1 cellular context compared by ENCODE assay signal in genomic region chr7:141366098-141366621, GRCh38.
TF ChIP-seq lines count a peak whose summit lies in the region.

No MANE protein-coding gene starts in this region.

TF ChIP-seq in endothelial cell of umbilical vein, 7 proteins besides CTCF, POLR2A, EP300 and RAD21:
- no peak for TF ChIP-seq JUN (IDR thresholded peaks at IDR 0.05; ENCODE audit: borderline replicate concordance, insufficient read depth, insufficient read length, low read depth)
- no peak for TF ChIP-seq MAX (IDR thresholded peaks at IDR 0.05; ENCODE audit: insufficient read depth, insufficient read length)
- no peak for TF ChIP-seq EZH2 (IDR thresholded peaks at IDR 0.05; ENCODE audit: borderline replicate concordance, low read depth, low read length, severe bottlenecking)
- TF ChIP-seq POLR2AphosphoS5 (IDR thresholded peaks at IDR 0.05; ENCODE audit: insufficient read depth, low read depth, low read length) = no peak
- TF ChIP-seq GATA2 (IDR thresholded peaks at IDR 0.05; ENCODE audit: insufficient read depth, insufficient read length, low read depth, low read length) = no peak
- TF ChIP-seq MYC (IDR thresholded peaks at IDR 0.05; ENCODE audit: low read depth, low read length) = no peak
- no peak for TF ChIP-seq FOS (IDR thresholded peaks at IDR 0.05; ENCODE audit: borderline replicate concordance, insufficient read depth, low read length)
